In genomic region chr4:5003918-5004317, GRCh38 we compare ENCODE assay signal across 8 cellular contexts. TPM values are rescaled to one million over a fixed set of nuclear protein-coding genes. Genes with fewer than 3 reads are reported as not detected.
"Had no signal": no experiment of that assay in that cellular context is flagged by ENCODE, and none has a peak within 500 bp of the region (broad histone marks: within the 10 kb centered on the region; RNA-seq: fewer than 3 reads in every experiment).

No MANE protein-coding gene starts in this region.

- FAIRE-seq: G401.6, GM12878, GM12891, GM12892, GM18507, GM19239 had no signal

- ATAC-seq: GM12878 had no signal

- H3K4me3 ChIP-seq: GM12878 had no signal

- DNase-seq: GF-D8 had no signal

RNA-seq across cellular contexts. Expression of gene CYTL1, which starts 15.3 kb away (rescaled TPM):
- total RNA-seq: G401, GM12878 had no signal
- polyA plus RNA-seq: GM12878 had no signal
